Comparison of ENCODE assay signal across 8 cellular contexts in the genomic region with DNA sequence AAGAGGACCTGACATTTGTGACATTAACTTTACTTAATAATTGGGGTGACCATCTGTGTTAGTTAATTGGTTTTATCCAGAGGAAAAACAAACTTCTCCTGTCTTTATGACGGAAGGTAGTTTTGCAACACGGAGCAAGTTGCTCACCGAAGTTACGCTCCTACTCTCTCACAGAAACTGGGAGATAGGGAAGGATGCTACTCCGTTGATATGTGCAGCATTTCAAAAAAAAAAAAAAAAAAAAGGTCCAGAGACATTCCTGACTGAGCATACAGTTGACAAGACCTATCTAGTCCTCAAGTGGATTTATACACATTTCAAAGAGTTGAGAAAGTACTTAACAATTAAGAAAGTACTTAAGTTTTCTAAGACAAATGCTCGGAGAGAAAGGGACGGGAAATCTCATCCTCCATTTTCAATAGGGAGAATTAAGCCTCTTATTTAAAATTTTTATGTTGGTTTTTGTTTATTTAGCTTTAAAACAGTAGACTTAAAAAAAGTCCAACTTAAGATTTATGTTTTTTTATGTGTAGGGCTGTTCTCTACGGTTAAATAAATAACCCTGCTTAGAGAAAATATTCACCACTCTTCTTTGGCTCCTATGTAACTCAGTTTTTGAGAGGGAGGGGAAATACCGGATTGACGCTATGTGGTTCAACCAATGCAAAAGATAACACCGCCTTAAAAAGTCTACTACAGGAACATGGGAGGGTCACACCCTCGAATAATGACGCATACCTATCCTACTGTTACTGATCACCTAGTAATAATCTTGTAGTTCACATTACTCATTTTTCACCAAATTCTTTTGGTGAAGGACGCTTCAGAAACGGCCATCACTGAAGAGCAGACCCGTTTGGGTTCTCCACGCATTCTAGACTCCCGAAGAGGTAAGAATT. TPM values are rescaled to one million over a fixed set of nuclear protein-coding genes. Genes with fewer than 3 reads are reported as not detected.
DNase-seq lines count a peak whose midpoint lies in the region; TF ChIP-seq lines count a peak whose summit lies in the region.

TSS of gene FER (plus strand) at position 787 of the 899 bp plus-strand sequence. CDS start 50,286 bp downstream, outside the sequence.

- no peaks in the 10 kb centered on the region for H3K36me3 Mint-ChIP-seq in activated CD4-positive, alpha-beta memory T cell treated with anti-CD3 and anti-CD28 coated beads for 36 hours
- H3K36me3 Mint-ChIP-seq in endothelial cell (ENCODE audit: low read depth, unreplicated experiment): peaks cover 5% of the 10 kb centered on the region

- H3F3A ChIP-seq in GM23248 (ENCODE audit: insufficient read depth): peaks cover 21% of the 10 kb centered on the region

- H3K4me3 Mint-ChIP-seq in activated CD4-positive, alpha-beta memory T cell treated with anti-CD3 and anti-CD28 coated beads for 36 hours: peak within 1 kb of the TSS; percentile 94
- H3K4me3 Mint-ChIP-seq in endothelial cell (ENCODE audit: unreplicated experiment): peak within 1 kb of the TSS; percentile 91

- H3K27me3 ChIP-seq in GM23248 (replicated peaks; ENCODE audit: insufficient read depth): no peaks in the 10 kb centered on the region
- no peaks in the 10 kb centered on the region for H3K27me3 ChIP-seq in mucosa of rectum (ENCODE audit: control insufficient read depth in 2 of 2, insufficient read depth in 2 of 2, low read length in 2 of 2)

- no peaks in the 10 kb centered on the region for H3K9me3 Mint-ChIP-seq in activated CD4-positive, alpha-beta memory T cell treated with anti-CD3 and anti-CD28 coated beads for 36 hours
- no peaks in the 10 kb centered on the region for H3K9me3 Mint-ChIP-seq in endothelial cell (ENCODE audit: unreplicated experiment)

- POLR2A ChIA-PET in activated CD4-positive, alpha-beta memory T cell treated with anti-CD3 and anti-CD28 coated beads for 36 hours (lab: Charles Lee): interaction anchor here (0.6 to 2.0 kb wide), 3 partner anchors 19 to 823 kb away, joined by 5 to 11 read pairs (median 8); partner anchors contain the start of gene FBXL17

- CTCF ChIA-PET in activated CD4-positive, alpha-beta memory T cell treated with anti-CD3 and anti-CD28 coated beads for 36 hours (lab: Charles Lee): interaction anchor here (1.5 kb wide), 1 partner anchor 19 kb away, joined by 4 read pairs; no protein-coding TSS in a partner anchor

- H3K4me1 ChIP-seq in GM23248 (ENCODE audit: insufficient read depth) (peaks cover 38% of the 10 kb centered on the region), mucosa of rectum (ENCODE audit: control insufficient read depth in 2 of 2, insufficient read depth in 2 of 2, low read length in 2 of 2) (peaks cover 5 to 7% of the 10 kb centered on the region in 2 donors)

- peak within 1 kb of the TSS; percentile 88 for H3K27ac Mint-ChIP-seq in activated CD4-positive, alpha-beta memory T cell treated with anti-CD3 and anti-CD28 coated beads for 36 hours
- H3K27ac Mint-ChIP-seq in endothelial cell (ENCODE audit: unreplicated experiment): peak within 1 kb of the TSS; percentile 98

- DNase-seq in G401 (ENCODE audit: low spot score): peak; percentile 54
- peak; percentile 84 for DNase-seq in GM23248
- DNase-seq in Kasumi-1 (lab: John Stamatoyannopoulos, UW): peak; percentile 38 to 40
- peak; percentile 58 for DNase-seq in activated CD4-positive, alpha-beta memory T cell treated with anti-CD3 and anti-CD28 coated beads for 36 hours
- DNase-seq in endothelial cell (ENCODE audit: low spot score): peak; percentile 5
- peak; percentile 18 for DNase-seq in superior temporal gyrus (ENCODE audit: extremely low spot score)
- no peak for DNase-seq in pons (ENCODE audit: low spot score)

- 40 to 41% methylated on average over 18 of the region's 18 CpGs for WGBS in GM23248 (ENCODE audit: low coverage in 1 of 2, low lambda C conversion rate in 2 of 2, missing lambda C conversion rate in 2 of 2), 2 experiments

- H3K9me3 ChIP-seq in GM23248 (ENCODE audit: low read depth) (no peaks in the 10 kb centered on the region), mucosa of rectum (ENCODE audit: control insufficient read depth in 2 of 2, low read length in 2 of 2) (no peaks in the 10 kb centered on the region)

- H3K9me2 ChIP-seq in GM23248 (ENCODE audit: insufficient read depth): no peaks in the 10 kb centered on the region

- no peak for TF ChIP-seq CTCF in endothelial cell (IDR thresholded peaks at IDR 0.05; ENCODE audit: unreplicated experiment)

- H3K4me2 ChIP-seq in GM23248 (ENCODE audit: unreplicated experiment): peak within 1 kb of the TSS; percentile 100

- in situ Hi-C loops in G401 (cut with HindIII; ENCODE audit: low sequenced_read_pairs): no loop called here
- in situ Hi-C loops in GM23248 (cut with MboI): no loop called here

- intact Hi-C loops in activated CD4-positive, alpha-beta memory T cell treated with anti-CD3 and anti-CD28 coated beads for 36 hours (cut with micrococcal nuclease): loop anchor here (1.0 to 10.0 kb wide), 8 partner anchors 19 to 1337 kb away; partner anchors contain the start of genes FBXL17 and MAN2A1

- H3K79me2 ChIP-seq in GM23248 (ENCODE audit: insufficient read depth): peaks cover 36% of the 10 kb centered on the region

- H3K4me3 ChIP-seq in GM23248: peak within 1 kb of the TSS; percentile 96
- H3K4me3 ChIP-seq in mucosa of rectum (ENCODE audit: low read length in 2 of 2): peak within 1 kb of the TSS; percentile 93 to 98

- H3K9ac ChIP-seq in GM23248 (peak within 1 kb of the TSS; percentile 99), mucosa of rectum (ENCODE audit: low read depth in 1 of 2, low read length in 2 of 2) (peak within 1 kb of the TSS; percentile 88 to 99)

- no peaks in the 10 kb centered on the region for H4K20me1 ChIP-seq in GM23248 (ENCODE audit: insufficient read depth)

- no peaks in the 10 kb centered on the region for H3K36me3 ChIP-seq in GM23248 (ENCODE audit: low read depth)
- H3K36me3 ChIP-seq in mucosa of rectum (ENCODE audit: control insufficient read depth in 2 of 2, insufficient read depth in 2 of 2, low read length in 2 of 2): no peaks in the 10 kb centered on the region

- peaks cover 3% of the 10 kb centered on the region for H3K27me3 Mint-ChIP-seq in activated CD4-positive, alpha-beta memory T cell treated with anti-CD3 and anti-CD28 coated beads for 36 hours
- peaks cover 9% of the 10 kb centered on the region for H3K27me3 Mint-ChIP-seq in endothelial cell (ENCODE audit: unreplicated experiment)

- peak within 1 kb of the TSS; percentile 99 for H3K27ac ChIP-seq in GM23248
- peak within 1 kb of the TSS; percentile 97 to 98 for H3K27ac ChIP-seq in mucosa of rectum (ENCODE audit: low read depth in 2 of 2, low read length in 2 of 2)

- H2AFZ ChIP-seq in GM23248: peak within 1 kb of the TSS; percentile 87

- peaks cover 7% of the 10 kb centered on the region for H3K4me1 Mint-ChIP-seq in activated CD4-positive, alpha-beta memory T cell treated with anti-CD3 and anti-CD28 coated beads for 36 hours (ENCODE audit: low read depth)
- peaks cover 10% of the 10 kb centered on the region for H3K4me1 Mint-ChIP-seq in endothelial cell (ENCODE audit: unreplicated experiment)

RNA-seq across cellular contexts. Expression of gene FER, which starts in this region (rescaled TPM):
- total RNA-seq in G401 (2014; rRNA removed; shearing (Covaris generic)): 5.4 and 14.6 TPM in 2 replicates
- 16.6 and 26.8 TPM in 2 replicates for total RNA-seq in GM23248 (2014; rRNA removed; shearing (Covaris generic))
- 24.9 and 26.1 TPM in 2 replicates for polyA plus RNA-seq in GM23248 (2016; fragmentation: Nextera tagmentation; extraction: Ambion mirVana)
- 1 to 10 TPM; 9.1 to 9.5 TPM for total RNA-seq in activated CD4-positive, alpha-beta memory T cell treated with anti-CD3 and anti-CD28 coated beads for 36 hours
- total RNA-seq in endothelial cell (ENCODE audit: unreplicated experiment): 30.7 TPM
